Comparison of ENCODE assay signal across 16 cellular contexts in the genomic region with DNA sequence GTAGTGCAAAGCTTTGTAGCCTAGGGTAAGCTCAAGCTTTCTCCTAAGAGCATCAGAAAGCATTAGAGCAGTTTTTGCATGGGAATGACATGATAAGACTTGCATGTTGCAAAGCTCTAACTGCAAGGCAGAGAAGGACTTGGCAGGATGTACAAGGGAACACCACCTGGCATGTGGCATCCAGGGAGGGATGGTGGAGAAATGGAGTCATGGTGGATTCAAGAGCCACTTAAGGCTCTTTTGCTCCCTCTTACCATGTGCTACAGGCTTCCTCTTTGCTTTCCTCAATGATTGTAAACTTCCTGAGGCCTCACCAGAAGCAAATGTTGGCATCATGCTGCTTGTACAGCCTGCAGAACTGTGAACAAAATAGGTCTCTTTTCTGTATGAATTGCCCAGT.
DNase-seq lines count a peak whose midpoint lies in the region; ATAC-seq, FAIRE-seq and TF ChIP-seq lines count a peak whose summit lies in the region.
"Had no signal": no experiment of that assay in that cellular context is flagged by ENCODE, and none has a peak within 500 bp of the region (broad histone marks: within the 10 kb centered on the region; RNA-seq: fewer than 3 reads in every experiment).

No MANE protein-coding gene starts in this region.

- no peak for TF ChIP-seq POLR2A in H1 (IDR thresholded peaks at IDR 0.05; ENCODE audit: control extremely low read depth in 1 of 2, low read depth in 2 of 2, low read length in 2 of 2)

- H3K27ac ChIP-seq in GM23338 (ENCODE audit: low read depth) (no peak overlapping the region), H1 (ENCODE audit: low read depth, low read length) (no peak overlapping the region), neural progenitor cell (no peak overlapping the region), WERI-Rb-1 (no peak overlapping the region)

- no peak overlapping the region for H3K23ac ChIP-seq in H1 (ENCODE audit: insufficient read length)

- H3K27ac Mint-ChIP-seq in GM23338 (no peak overlapping the region), neural progenitor cell (no peak overlapping the region)
- H3K27ac Mint-ChIP-seq: CD4-positive, alpha-beta memory T cell; H9 had no signal

- H4K5ac ChIP-seq in H1 (ENCODE audit: insufficient read length, low read depth, low read length): no peak overlapping the region

- no peaks in the 10 kb centered on the region for H3K79me1 ChIP-seq in H1 (ENCODE audit: low read depth, low read length)

- no peak overlapping the region for H3K14ac ChIP-seq in H1 (ENCODE audit: insufficient read length)

- peaks cover 13% of the 10 kb centered on the region for H3K4me1 Mint-ChIP-seq in GM23338
- H3K4me1 Mint-ChIP-seq in neural progenitor cell: no peaks in the 10 kb centered on the region
- H3K4me1 Mint-ChIP-seq: CD4-positive, alpha-beta memory T cell had no signal

- H3K27me3 ChIP-seq in GM23338 (ENCODE audit: insufficient read depth) (no peaks in the 10 kb centered on the region), H1 (replicated peaks in 1 of 4; ENCODE audit: control insufficient read depth in 3 of 4, extremely low read depth in 1 of 4, insufficient read depth in 3 of 4, low read length in 3 of 4) (peaks cover 0 to 13% (median 3%) of the 10 kb centered on the region in 4 experiments; a peak in 4 of 7 replicates), neural progenitor cell (no peaks in the 10 kb centered on the region), WERI-Rb-1 (ENCODE audit: insufficient read depth, low read depth, severe bottlenecking) (no peaks in the 10 kb centered on the region)

- 0 out of 2 replicates have a peak, but pooled peaks cover 10% of the 10 kb centered on the region for H3K9me2 ChIP-seq in GM23338 (ENCODE audit: insufficient read depth)

- H3K36me3 Mint-ChIP-seq in GM23338 (ENCODE audit: low read depth) (peaks cover 6% of the 10 kb centered on the region), neural progenitor cell (no peaks in the 10 kb centered on the region)
- H3K36me3 Mint-ChIP-seq: CD4-positive, alpha-beta memory T cell had no signal

- no peak overlapping the region for H4K8ac ChIP-seq in H1 (ENCODE audit: extremely low read depth, insufficient read depth, low read length)

- H2BK20ac ChIP-seq in H1 (ENCODE audit: low read length): no peak overlapping the region; the same call in 1 of the 2 replicates

- H4K20me1 ChIP-seq in GM23338 (replicated peaks; ENCODE audit: insufficient read depth) (no peaks in the 10 kb centered on the region; the same call in 1 of the 2 replicates), H1 (replicated peaks in 1 of 2; ENCODE audit: control insufficient read depth in 1 of 2, insufficient read depth in 2 of 2, low read length in 2 of 2) (no peaks in the 10 kb centered on the region), neural progenitor cell (ENCODE audit: low read depth) (no peaks in the 10 kb centered on the region)

- ATAC-seq in GM23338: no peak
- ATAC-seq: HCT116 had no signal

- no peak overlapping the region for H3K9ac ChIP-seq in H1 (replicated peaks in 1 of 4; ENCODE audit: extremely low read depth in 1 of 4, low read depth in 3 of 4, low read length in 3 of 4)
- H3K9ac ChIP-seq in neural progenitor cell: no peak overlapping the region

- H3K4me3 Mint-ChIP-seq in GM23338 (no peak overlapping the region), neural progenitor cell (peak overlapping the region; percentile 9)
- H3K4me3 Mint-ChIP-seq: CD4-positive, alpha-beta memory T cell; H9 had no signal

- no peak overlapping the region for H3K4ac ChIP-seq in H1 (replicated peaks; ENCODE audit: insufficient read length, low read depth, low read length)

- H3K79me2 ChIP-seq in GM23338 (replicated peaks; ENCODE audit: insufficient read depth) (no peaks in the 10 kb centered on the region), H1 (ENCODE audit: control insufficient read depth in 1 of 2, insufficient read depth in 2 of 2, low read length in 2 of 2) (no peaks in the 10 kb centered on the region), neural progenitor cell (ENCODE audit: low read depth) (no peaks in the 10 kb centered on the region)

- H3K9me3 ChIP-seq in H1 (ENCODE audit: insufficient read depth in 2 of 2, low read depth in 1 of 2, low read length in 1 of 2) (no peaks in the 10 kb centered on the region), neural progenitor cell (ENCODE audit: low read depth) (no peaks in the 10 kb centered on the region), WERI-Rb-1 (ENCODE audit: severe bottlenecking) (no peaks in the 10 kb centered on the region)

- H3K27me3 Mint-ChIP-seq in GM23338 (ENCODE audit: insufficient read depth, low read depth, poor library complexity): peaks cover 20% of the 10 kb centered on the region
- peaks cover 5% of the 10 kb centered on the region for H3K27me3 Mint-ChIP-seq in neural progenitor cell (ENCODE audit: insufficient read depth, low read depth)

- H3F3A ChIP-seq in GM23338 (replicated peaks; ENCODE audit: low read depth): no peaks in the 10 kb centered on the region
- no peaks in the 10 kb centered on the region for H3F3A ChIP-seq in neural progenitor cell (ENCODE audit: low read depth)

- peaks cover 11% of the 10 kb centered on the region; the same call in 1 of the 3 replicates for H3K9me3 Mint-ChIP-seq in GM23338
- no peaks in the 10 kb centered on the region for H3K9me3 Mint-ChIP-seq in neural progenitor cell
- H3K9me3 Mint-ChIP-seq: CD4-positive, alpha-beta memory T cell; H9 had no signal

- H3K23me2 ChIP-seq in H1 (ENCODE audit: low read depth, low read length): no peaks in the 10 kb centered on the region

- POLR2A ChIA-PET in H1 (lab: Charles Lee; ENCODE audit: partially characterized antibody): no interaction called here

- H3K4me3 ChIP-seq in GM23338 (no peak overlapping the region), H1 (ENCODE audit: extremely low read depth in 1 of 4, insufficient read depth in 2 of 4, low read depth in 3 of 4, low read length in 4 of 4) (no peak overlapping the region), neural progenitor cell (no peak overlapping the region), WERI-Rb-1 (ENCODE audit: low read depth, low read length) (no peak overlapping the region)

- no peak for FAIRE-seq in H1 (lab: Jason Lieb, UNC)
- FAIRE-seq: G401.6, GM12892 had no signal

- H3K56ac ChIP-seq in H1 (replicated peaks; ENCODE audit: insufficient read length, low read depth, low read length): no peak overlapping the region

- CTCF ChIA-PET in H1 (lab: Charles Lee; ENCODE audit: partially characterized antibody): no interaction called here

- TF ChIP-seq RAD21 in H1 (IDR thresholded peaks at IDR 0.05 in 1 of 2, conservative IDR thresholded peaks at IDR 0.05 in 1 of 2; ENCODE audit: low read depth in 2 of 2, low read length in 2 of 2): no peak

- H3K4me1 ChIP-seq in GM23338 (ENCODE audit: insufficient read depth) (peaks cover 15% of the 10 kb centered on the region), H1 (replicated peaks in 1 of 4; ENCODE audit: control insufficient read depth in 3 of 4, insufficient read depth in 4 of 4, low read length in 3 of 4) (peaks cover 3 to 9% (median 7%) of the 10 kb centered on the region in 4 experiments), neural progenitor cell (no peaks in the 10 kb centered on the region)

- peak overlapping the region; percentile 89; the same call in 1 of the 2 replicates for H2BK15ac ChIP-seq in H1 (ENCODE audit: low read length)

- no peaks in the 10 kb centered on the region for H3K36me3 ChIP-seq in GM23338 (ENCODE audit: insufficient read depth)
- H3K36me3 ChIP-seq in H1 (ENCODE audit: control insufficient read depth in 2 of 4, insufficient read depth in 4 of 4, low read length in 3 of 4): no peaks in the 10 kb centered on the region
- no peaks in the 10 kb centered on the region for H3K36me3 ChIP-seq in neural progenitor cell
- H3K36me3 ChIP-seq in WERI-Rb-1: no peaks in the 10 kb centered on the region

- no peak overlapping the region for H3K18ac ChIP-seq in H1 (ENCODE audit: extremely low read depth, low read length)

- TF ChIP-seq CTCF in GM23338 (conservative IDR thresholded peaks at IDR 0.05; ENCODE audit: low read depth in 2 of 2) (no peak), H1 (IDR thresholded peaks at IDR 0.05; ENCODE audit: control extremely low read depth in 1 of 3, insufficient read depth in 1 of 3, low read depth in 1 of 3, low read length in 3 of 3) (no peak), neural progenitor cell (IDR thresholded peaks at IDR 0.05) (no peak), WERI-Rb-1 (IDR thresholded peaks at IDR 0.05; ENCODE audit: low read depth, low read length) (no peak)

- no peak overlapping the region for H2BK120ac ChIP-seq in H1 (replicated peaks; ENCODE audit: low read depth, low read length)

- TF ChIP-seq EP300 in H1 (IDR thresholded peaks at IDR 0.05; ENCODE audit: borderline replicate concordance in 1 of 2, low read depth in 2 of 2, low read length in 2 of 2): no peak

- H2AK5ac ChIP-seq in H1 (ENCODE audit: low read depth, low read length): 0 out of 2 replicates have a peak overlapping the region, but pooled peaks have one; percentile 86

- 0 out of 2 replicates have a peak overlapping the region, but pooled peaks have one; percentile 18 for H2BK5ac ChIP-seq in H1 (ENCODE audit: low read depth, low read length)

- H2BK12ac ChIP-seq in H1 (ENCODE audit: low read depth, low read length): peak overlapping the region; percentile 68; the same call in 1 of the 2 replicates

- H4K91ac ChIP-seq in H1 (replicated peaks; ENCODE audit: insufficient read length, low read length): no peak overlapping the region

- H3K4me2 ChIP-seq in GM23338 (peak overlapping the region; percentile 62), H1 (ENCODE audit: insufficient read depth in 1 of 2, low read depth in 2 of 2, low read length in 2 of 2) (no peak overlapping the region), neural progenitor cell (no peak overlapping the region)

- DNase-seq in NCI-H2171 treated with DMSO at 0.1 percent for 48 hours (lab: John Stamatoyannopoulos, UW): peak; percentile 31
- no peak for DNase-seq in NCI-H2171 (lab: John Stamatoyannopoulos, UW)
- DNase-seq in GM23338 (ENCODE audit: low spot score): no peak
- no peak for DNase-seq in H1 (ENCODE audit: low read depth in 1 of 2, low spot score in 2 of 2)
- no peak for DNase-seq in neural progenitor cell (ENCODE audit: low spot score)
- no peak for DNase-seq in mucosa of gallbladder (ENCODE audit: low spot score)
- DNase-seq in WERI-Rb-1: no peak
- DNase-seq: C1 segment of cervical spinal cord; Calu3; CD4-positive, alpha-beta memory T cell; COR-L47; DND-41; H9 had no signal

- H2AFZ ChIP-seq in GM23338: no peak overlapping the region
- H2AFZ ChIP-seq in H1 (ENCODE audit: low read length): no peak overlapping the region
- H2AFZ ChIP-seq in neural progenitor cell (replicated peaks): no peak overlapping the region

TF ChIP-seq in H1, 55 proteins besides CTCF, POLR2A, EP300 and RAD21 (continues in another document):
- TF ChIP-seq SIX5 (IDR thresholded peaks at IDR 0.05; ENCODE audit: low read depth, low read length) (no peak), SP2 (IDR thresholded peaks at IDR 0.05; ENCODE audit: low read length) (no peak), RXRA (IDR thresholded peaks at IDR 0.05; ENCODE audit: insufficient read depth, low read depth, low read length) (no peak), EGR1 (IDR thresholded peaks at IDR 0.05; ENCODE audit: borderline replicate concordance, low read depth, low read length) (no peak), POLR2AphosphoS5 (IDR thresholded peaks at IDR 0.05; ENCODE audit: low read depth, low read length) (no peak), RNF2 (IDR thresholded peaks at IDR 0.05; ENCODE audit: borderline replicate concordance, low read depth, low read length, missing control alignments, poor library complexity, severe bottlenecking) (no peak)
